ENCODE assay signal across 9 cellular contexts in genomic region chr20:29878281-29878741, GRCh38.
DNase-seq lines count a peak whose midpoint lies in the region; ATAC-seq, FAIRE-seq and TF ChIP-seq lines count a peak whose summit lies in the region.
"Had no signal": no experiment of that assay in that cellular context is flagged by ENCODE, and none has a peak within 500 bp of the region (broad histone marks: within the 10 kb centered on the region; RNA-seq: fewer than 3 reads in every experiment).

No MANE protein-coding gene starts in this region.

- TF ChIP-seq CTCF in pancreas (IDR thresholded peaks at IDR 0.05) (no peak), HFFc6 (IDR thresholded peaks at IDR 0.05) (no peak)

- DNase-seq in NCI-H146 treated with DMSO at 0.1 percent for 48 hours (lab: John Stamatoyannopoulos, UW; ENCODE audit: unreplicated experiment) (peak; percentile 92), pancreas (peak in 3 of 6 donors; percentile 30 to 82 (median 66)), HFFc6 (no peak), germinal center (ENCODE audit: low spot score) (no peak)
- no peak for DNase-seq in activated naive CD8-positive, alpha-beta T cell treated with anti-CD3 and anti-CD28 coated beads for 36 hours

- ATAC-seq in GM18909 (IDR thresholded peaks at IDR 0.05; ENCODE audit: poor library complexity, unreplicated experiment) (peak; percentile 48), pancreas (peak in 3 of 4 donors; percentile 38 to 61 (median 57)), GM19035 (IDR thresholded peaks at IDR 0.05; ENCODE audit: unreplicated experiment) (no peak), GM21526 (IDR thresholded peaks at IDR 0.05; ENCODE audit: low FRiP score, unreplicated experiment) (no peak)

- no peaks in the 10 kb centered on the region for H3K4me1 Mint-ChIP-seq in activated naive CD8-positive, alpha-beta T cell treated with anti-CD3 and anti-CD28 coated beads for 36 hours
- no peaks in the 10 kb centered on the region for H3K4me1 Mint-ChIP-seq in HFFc6 (ENCODE audit: low read depth)

- FAIRE-seq in pancreas (lab: Jason Lieb, UNC) = no peak
- FAIRE-seq: islet of Langerhans had no signal

- H3K27me3 ChIP-seq in pancreas = no peaks in the 10 kb centered on the region

- no peaks in the 10 kb centered on the region for H3K4me1 ChIP-seq in pancreas

- intact Hi-C loops in pancreas (cut with DNase I) = loop anchor here in 1 of 3 donors (5.0 kb wide), 1 partner anchor 756 kb away; no protein-coding TSS in a partner anchor

- H3K27ac Mint-ChIP-seq in activated naive CD8-positive, alpha-beta T cell treated with anti-CD3 and anti-CD28 coated beads for 36 hours = no peak overlapping the region
- no peak overlapping the region for H3K27ac Mint-ChIP-seq in HFFc6

- peaks cover 10% of the 10 kb centered on the region for H3K27me3 Mint-ChIP-seq in activated naive CD8-positive, alpha-beta T cell treated with anti-CD3 and anti-CD28 coated beads for 36 hours
- no peaks in the 10 kb centered on the region for H3K27me3 Mint-ChIP-seq in HFFc6 (ENCODE audit: insufficient read depth)

- H3K9me3 ChIP-seq in pancreas = peaks cover 0 to 4% (median 0%) of the 10 kb centered on the region in 4 donors

- peak overlapping the region; percentile 11 for H3K4me3 Mint-ChIP-seq in activated naive CD8-positive, alpha-beta T cell treated with anti-CD3 and anti-CD28 coated beads for 36 hours
- no peak overlapping the region; the same call in 1 of the 2 replicates for H3K4me3 Mint-ChIP-seq in HFFc6

- H3K36me3 Mint-ChIP-seq in activated naive CD8-positive, alpha-beta T cell treated with anti-CD3 and anti-CD28 coated beads for 36 hours = no peaks in the 10 kb centered on the region
- H3K36me3 Mint-ChIP-seq in HFFc6 (ENCODE audit: low read depth) = peaks cover 22% of the 10 kb centered on the region

- no peaks in the 10 kb centered on the region for H3K36me3 ChIP-seq in pancreas

- WGBS in pancreas, 2 donors = 30 to 43% methylated on average over 24 of the region's 24 CpGs

- no peak overlapping the region for H3K27ac ChIP-seq in pancreas

- H3K9me3 Mint-ChIP-seq in activated naive CD8-positive, alpha-beta T cell treated with anti-CD3 and anti-CD28 coated beads for 36 hours = peaks cover 24% of the 10 kb centered on the region
- H3K9me3 Mint-ChIP-seq in HFFc6 = peaks cover 54% of the 10 kb centered on the region

- H3K4me3 ChIP-seq in pancreas = no peak overlapping the region

Comparison
In these comparisons a context has a peak if more than half of its experiments do, and no peak if none do; other contexts are left out.
1. ATAC-seq: peak in GM18909 (single experiment) and pancreas (3 of 4); none in GM19035 (single experiment) and GM21526 (single experiment).